ENCODE assay signal across 21 cellular contexts in the genomic region with DNA sequence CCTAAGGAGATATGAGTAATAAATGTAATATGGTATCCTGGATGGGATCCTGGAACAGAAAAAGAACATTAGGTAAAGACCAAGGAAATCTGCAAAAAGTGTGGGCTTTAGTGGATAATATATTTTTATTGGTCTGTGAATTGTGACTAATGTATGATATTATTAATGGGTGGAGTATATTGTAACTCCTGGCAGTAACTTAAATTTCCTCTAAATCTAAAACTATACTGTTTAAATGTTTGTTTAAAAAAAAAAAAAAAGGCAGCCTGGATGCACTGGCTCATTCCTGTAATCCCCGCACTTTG.
DNase-seq lines count a peak whose midpoint lies in the region; ATAC-seq, FAIRE-seq and TF ChIP-seq lines count a peak whose summit lies in the region.
"Had no signal": no experiment of that assay in that cellular context is flagged by ENCODE, and none has a peak within 500 bp of the region (broad histone marks: within the 10 kb centered on the region; RNA-seq: fewer than 3 reads in every experiment).

No MANE protein-coding gene starts in this region.

- TF ChIP-seq CTCF in A549 (IDR thresholded peaks at IDR 0.05) (no peak), IMR-90 (conservative IDR thresholded peaks at IDR 0.05; ENCODE audit: low read depth, low read length) (no peak), K562 (IDR thresholded peaks at IDR 0.05 in 2 of 3, conservative IDR thresholded peaks at IDR 0.05 in 1 of 3; ENCODE audit: insufficient read depth in 2 of 3, low read depth in 1 of 3, low read length in 3 of 3) (no peak)

- H3K4me1 Mint-ChIP-seq in natural killer cell treated with Interleukin-12 subunit alpha and Interleukin-12 subunit beta and Interleukin-15 and Interleukin-18, amount 100 ng/mL, for 72 hours (ENCODE audit: low read depth in 2 of 2): peaks cover 16 to 24% of the 10 kb centered on the region in 2 donors

- H3K27me3 Mint-ChIP-seq in natural killer cell treated with Interleukin-12 subunit alpha and Interleukin-12 subunit beta and Interleukin-15 and Interleukin-18, amount 100 ng/mL, for 72 hours: no peaks in the 10 kb centered on the region
- H3K27me3 Mint-ChIP-seq: CD4-positive, CD25-positive, alpha-beta regulatory T cell had no signal

- DNase-seq in A549 (ENCODE audit: low read depth in 1 of 2, low spot score in 1 of 2): no peak
- peak; percentile 39 for DNase-seq in IMR-90
- DNase-seq in K562 (ENCODE audit: extremely low read depth in 1 of 4, low spot score in 3 of 4): no peak
- no peak for DNase-seq in trophoblast cell
- DNase-seq in natural killer cell treated with Interleukin-12 subunit alpha and Interleukin-12 subunit beta and Interleukin-15 and Interleukin-18, amount 100 ng/mL, for 72 hours (ENCODE audit: low spot score): no peak
- no peak for DNase-seq in NCI-H524 (lab: John Stamatoyannopoulos, UW)
- no peak for DNase-seq in T-helper 9 cell
- DNase-seq: CD4-positive, CD25-positive, alpha-beta regulatory T cell; DND-41; GOT3; NCI-H1048; NCI-H1417 treated with DMSO at 0.1 percent for 48 hours; NCI-H187; NCI-H446; NCI-H526 treated with DMSO at 0.1 percent for 48 hours; SIG-M5; SK-N-SH had no signal

- H3K18ac ChIP-seq in IMR-90 (ENCODE audit: low read depth, low read length): no peak overlapping the region
- H3K18ac ChIP-seq in trophoblast cell (ENCODE audit: low read length): peak overlapping the region; percentile 95

- H3K27ac ChIP-seq in A549 (peak overlapping the region; percentile 87 to 89), IMR-90 (ENCODE audit: insufficient read depth, low read length) (no peak overlapping the region), K562 (ENCODE audit: extremely low read depth, low read depth, low read length) (peak overlapping the region; percentile 74; the same call in 2 of the 3 replicates), trophoblast cell (ENCODE audit: low read depth, low read length) (peak overlapping the region; percentile 69)

- no peaks in the 10 kb centered on the region for H3K36me3 Mint-ChIP-seq in natural killer cell treated with Interleukin-12 subunit alpha and Interleukin-12 subunit beta and Interleukin-15 and Interleukin-18, amount 100 ng/mL, for 72 hours

- no peak overlapping the region for H4K8ac ChIP-seq in IMR-90 (ENCODE audit: low read depth in 2 of 2, low read length in 2 of 2)
- H4K8ac ChIP-seq in trophoblast cell (ENCODE audit: low read depth, low read length): no peak overlapping the region

- in situ Hi-C loops in IMR-90 (cut with MboI; ENCODE audit: low sequenced_read_pairs): no loop called here
- in situ Hi-C loops in K562 (cut with MboI): no loop called here

- BruUV-seq in IMR-90 (replicated peaks; lab: Mats Ljungman, UMichigan): no TSS peak
- BruUV-seq in K562 (replicated peaks; lab: Mats Ljungman, UMichigan): no TSS peak

- TF ChIP-seq POLR2A in A549 (IDR thresholded peaks at IDR 0.05; ENCODE audit: low read length): no peak
- TF ChIP-seq POLR2A in IMR-90 (IDR thresholded peaks at IDR 0.05; ENCODE audit: low read depth, low read length): no peak
- TF ChIP-seq POLR2A in K562 (conservative IDR thresholded peaks at IDR 0.05): no peak

- H2AFZ ChIP-seq in IMR-90 (replicated peaks; ENCODE audit: low read length, poor library complexity): no peak overlapping the region
- no peak overlapping the region for H2AFZ ChIP-seq in K562 (ENCODE audit: low read depth, low read length)
- no peak overlapping the region for H2AFZ ChIP-seq in trophoblast cell (ENCODE audit: insufficient read depth, low read length, poor library complexity)

- H3K14ac ChIP-seq in IMR-90 (replicated peaks; ENCODE audit: low read depth, low read length) (no peak overlapping the region), trophoblast cell (ENCODE audit: low read length) (peak overlapping the region; percentile 87)

- no peak overlapping the region for H2AK9ac ChIP-seq in IMR-90 (replicated peaks; ENCODE audit: low read depth, low read length, poor library complexity)

- H4K91ac ChIP-seq in IMR-90 (ENCODE audit: insufficient read depth, low read depth, low read length): no peak overlapping the region
- peak overlapping the region; percentile 95 for H4K91ac ChIP-seq in trophoblast cell (ENCODE audit: low read depth, low read length)

- H4K20me1 ChIP-seq in IMR-90 (ENCODE audit: insufficient read depth, low read length) (no peaks in the 10 kb centered on the region), K562 (replicated peaks; ENCODE audit: control insufficient read depth, insufficient read depth, low read length) (no peaks in the 10 kb centered on the region)

- no peak overlapping the region for H4K5ac ChIP-seq in IMR-90 (ENCODE audit: low read depth, low read length)

- TF ChIP-seq RAD21 in A549 (conservative IDR thresholded peaks at IDR 0.05 in 1 of 2, IDR thresholded peaks at IDR 0.05 in 1 of 2) (no peak), IMR-90 (IDR thresholded peaks at IDR 0.05; ENCODE audit: low read length) (no peak), K562 (CRISPR knock-in tag; conservative IDR thresholded peaks at IDR 0.05 in 1 of 2, IDR thresholded peaks at IDR 0.05 in 1 of 2) (no peak)

- no peak overlapping the region for H3K56ac ChIP-seq in IMR-90 (ENCODE audit: extremely low read depth, insufficient read depth, low read length)

- no peak overlapping the region for H2BK15ac ChIP-seq in IMR-90 (ENCODE audit: low read depth, low read length)

- H3K9ac ChIP-seq in IMR-90 (ENCODE audit: low read depth, low read length): no peak overlapping the region
- H3K9ac ChIP-seq in K562 (ENCODE audit: insufficient read depth in 1 of 2, low read depth in 2 of 2, low read length in 2 of 2): peak overlapping the region; percentile 8 to 21; a peak in 1 of 4 replicates
- no peak overlapping the region for H3K9ac ChIP-seq in trophoblast cell (ENCODE audit: low read length)
- H3K9ac ChIP-seq: SK-N-SH had no signal

- H2BK20ac ChIP-seq in IMR-90 (ENCODE audit: low read depth, low read length): no peak overlapping the region

- H2AK5ac ChIP-seq in IMR-90 (ENCODE audit: low read depth, low read length): no peak overlapping the region
- no peak overlapping the region for H2AK5ac ChIP-seq in trophoblast cell (ENCODE audit: low read length)

- H3K4me3 Mint-ChIP-seq in natural killer cell treated with Interleukin-12 subunit alpha and Interleukin-12 subunit beta and Interleukin-15 and Interleukin-18, amount 100 ng/mL, for 72 hours: no peak overlapping the region
- H3K4me3 Mint-ChIP-seq: CD4-positive, CD25-positive, alpha-beta regulatory T cell had no signal

- POLR2A ChIA-PET in A549 (lab: Yijun Ruan, JAX) (no interaction called here), IMR-90 (lab: Charles Lee; ENCODE audit: unreplicated experiment) (no interaction called here), K562 (lab: Yijun Ruan, JAX) (no interaction called here)

- H3K36me3 ChIP-seq in IMR-90 (ENCODE audit: control insufficient read depth, insufficient read depth, low read length): no peaks in the 10 kb centered on the region; the same call in 1 of the 2 replicates
- H3K36me3 ChIP-seq in K562 (ENCODE audit: control insufficient read depth, insufficient read depth, low read length): peaks cover 9% of the 10 kb centered on the region; the same call in 2 of the 3 replicates
- peaks cover 0 to 2% of the 10 kb centered on the region in 2 experiments for H3K36me3 ChIP-seq in trophoblast cell (ENCODE audit: control insufficient read depth in 1 of 2, insufficient read depth in 2 of 2, low read length in 2 of 2)
- H3K36me3 ChIP-seq: BE2C, MG63 had no signal

- H2BK12ac ChIP-seq in trophoblast cell (ENCODE audit: low read length): peak overlapping the region; percentile 95

- FAIRE-seq in A549 (lab: Jason Lieb, UNC) (no peak), K562 (lab: Jason Lieb, UNC) (no peak)
- FAIRE-seq: A204.1, GM12891 had no signal

- intact Hi-C loops in IMR-90 (cut with micrococcal nuclease) (no loop called here), K562 (cut with micrococcal nuclease) (no loop called here)

- TF ChIP-seq EP300 in A549 (IDR thresholded peaks at IDR 0.05): no peak
- TF ChIP-seq EP300 in K562 (IDR thresholded peaks at IDR 0.05; ENCODE audit: low read length): no peak

- H3K4me1 ChIP-seq in A549 (peaks cover 95% of the 10 kb centered on the region), IMR-90 (ENCODE audit: control insufficient read depth, insufficient read depth, low read length) (peaks cover 13% of the 10 kb centered on the region), K562 (replicated peaks in 1 of 2; ENCODE audit: control insufficient read depth in 2 of 2, insufficient read depth in 2 of 2, low read length in 2 of 2) (peaks cover 20 to 89% of the 10 kb centered on the region in 2 experiments), trophoblast cell (ENCODE audit: control insufficient read depth in 1 of 2, insufficient read depth in 2 of 2, low read length in 2 of 2) (peaks cover 12 to 21% of the 10 kb centered on the region in 2 experiments)

- H3K9me3 ChIP-seq in A549 (no peaks in the 10 kb centered on the region), IMR-90 (ENCODE audit: control insufficient read depth, insufficient read depth, low read length) (no peaks in the 10 kb centered on the region), K562 (replicated peaks; ENCODE audit: control insufficient read depth, insufficient read depth, low read depth, low read length) (no peaks in the 10 kb centered on the region), trophoblast cell (ENCODE audit: insufficient read depth, low read depth, low read length) (no peaks in the 10 kb centered on the region)
- H3K9me3 ChIP-seq: BE2C, SK-N-SH had no signal

- peaks cover 21 to 46% of the 10 kb centered on the region in 2 experiments for H3K79me1 ChIP-seq in IMR-90 (ENCODE audit: low read depth in 1 of 2, low read length in 2 of 2)
- H3K79me1 ChIP-seq in trophoblast cell (ENCODE audit: low read length): peaks cover 16% of the 10 kb centered on the region

- H3K23ac ChIP-seq in IMR-90 (ENCODE audit: low read depth, low read length) (no peak overlapping the region), trophoblast cell (ENCODE audit: low read length) (no peak overlapping the region)

- H3K79me2 ChIP-seq in K562 (ENCODE audit: control insufficient read depth, insufficient read depth, low read length): peaks cover 81% of the 10 kb centered on the region
- peaks cover 3% of the 10 kb centered on the region for H3K79me2 ChIP-seq in trophoblast cell (ENCODE audit: control insufficient read depth, insufficient read depth, low read length, poor library complexity)

- ATAC-seq in A549 (no peak), IMR-90 (ENCODE audit: low read depth) (no peak), K562 (no peak)
- no peak for ATAC-seq in natural killer cell treated with Interleukin-12 subunit alpha and Interleukin-12 subunit beta and Interleukin-15 and Interleukin-18, amount 100 ng/mL, for 72 hours

- dilution Hi-C loops in IMR-90 (cut with HindIII; ENCODE audit: low sequenced_read_pairs, unreplicated experiment): no loop called here

- CTCF ChIA-PET in A549 (lab: Yijun Ruan, JAX): no interaction called here
- CTCF ChIA-PET in IMR-90 (lab: Yijun Ruan, JAX): no interaction called here
- CTCF ChIA-PET in K562 (lab: Yijun Ruan, JAX; ENCODE audit: low intra/inter-chr PET ratio): no interaction called here

- peak overlapping the region; percentile 76 for H3K4me2 ChIP-seq in A549
- no peak overlapping the region for H3K4me2 ChIP-seq in IMR-90 (ENCODE audit: low read depth, low read length)
- H3K4me2 ChIP-seq in K562 (ENCODE audit: insufficient read depth, low read length): no peak overlapping the region
- H3K4me2 ChIP-seq in trophoblast cell (ENCODE audit: low read length): no peak overlapping the region
- H3K4me2 ChIP-seq: SK-N-SH had no signal

- no peak overlapping the region for H3K27ac Mint-ChIP-seq in natural killer cell treated with Interleukin-12 subunit alpha and Interleukin-12 subunit beta and Interleukin-15 and Interleukin-18, amount 100 ng/mL, for 72 hours

- H3K27me3 ChIP-seq in IMR-90 (ENCODE audit: control insufficient read depth, insufficient read depth, low read length) (no peaks in the 10 kb centered on the region), K562 (ENCODE audit: control insufficient read depth in 2 of 2, insufficient read depth in 2 of 2, low read length in 2 of 2) (no peaks in the 10 kb centered on the region), trophoblast cell (ENCODE audit: insufficient read depth, low read length) (no peaks in the 10 kb centered on the region)
- H3K27me3 ChIP-seq: BE2C, MG63 had no signal

- H4K12ac ChIP-seq in trophoblast cell (ENCODE audit: low read depth, low read length): no peak overlapping the region

- WGBS in A549 (ENCODE audit: missing lambda C conversion rate): 91% methylated on average over 1 of the region's 1 CpG
- WGBS in IMR-90 (ENCODE audit: extremely low coverage in 2 of 2, insufficient read length in 1 of 2), 2 experiments: no CpG with 5 or more reads among the region's 1 CpG
- no CpG with 5 or more reads among the region's 1 CpG for WGBS in K562 (ENCODE audit: insufficient coverage, low coverage, missing lambda C conversion rate)
- no CpG with 5 or more reads among the region's 1 CpG for WGBS in trophoblast cell (ENCODE audit: extremely low coverage, insufficient coverage, insufficient read length)

- H3K4ac ChIP-seq in IMR-90 (ENCODE audit: low read depth, low read length): no peak overlapping the region
- H3K4ac ChIP-seq in trophoblast cell (ENCODE audit: low read depth, low read length): peak overlapping the region; percentile 78

- no peak overlapping the region for H2BK5ac ChIP-seq in IMR-90 (ENCODE audit: low read depth, low read length, poor library complexity, severe bottlenecking)
- H2BK5ac ChIP-seq in trophoblast cell (ENCODE audit: low read depth, low read length, poor library complexity): peak overlapping the region; percentile 91

- H3K9me1 ChIP-seq in IMR-90 (ENCODE audit: insufficient read depth, low read length): peaks cover 8% of the 10 kb centered on the region
- H3K9me1 ChIP-seq in K562 (ENCODE audit: control insufficient read depth, insufficient read depth, low read length): no peaks in the 10 kb centered on the region

- H2BK120ac ChIP-seq in IMR-90 (ENCODE audit: low read depth, low read length): no peak overlapping the region
- H2BK120ac ChIP-seq in trophoblast cell (ENCODE audit: insufficient read depth, low read length, poor library complexity): peak overlapping the region; percentile 97

- H3K9me3 Mint-ChIP-seq in natural killer cell treated with Interleukin-12 subunit alpha and Interleukin-12 subunit beta and Interleukin-15 and Interleukin-18, amount 100 ng/mL, for 72 hours: no peaks in the 10 kb centered on the region
- H3K9me3 Mint-ChIP-seq: CD4-positive, CD25-positive, alpha-beta regulatory T cell had no signal

- H3K4me3 ChIP-seq in A549 (no peak overlapping the region), IMR-90 (ENCODE audit: insufficient read depth, low read depth, low read length) (no peak overlapping the region), K562 (no peak overlapping the region), trophoblast cell (ENCODE audit: low read depth, low read length) (no peak overlapping the region)
- H3K4me3 ChIP-seq: MG63 had no signal

Comparison
In these comparisons a context has a peak if more than half of its experiments do, and no peak if none do; other contexts are left out.
1. H3K9ac ChIP-seq: peak in K562 (2 of 2); none in IMR-90 (single experiment) and trophoblast cell (single experiment).